ENCODE assay signal across 9 cellular contexts in the genomic region with DNA sequence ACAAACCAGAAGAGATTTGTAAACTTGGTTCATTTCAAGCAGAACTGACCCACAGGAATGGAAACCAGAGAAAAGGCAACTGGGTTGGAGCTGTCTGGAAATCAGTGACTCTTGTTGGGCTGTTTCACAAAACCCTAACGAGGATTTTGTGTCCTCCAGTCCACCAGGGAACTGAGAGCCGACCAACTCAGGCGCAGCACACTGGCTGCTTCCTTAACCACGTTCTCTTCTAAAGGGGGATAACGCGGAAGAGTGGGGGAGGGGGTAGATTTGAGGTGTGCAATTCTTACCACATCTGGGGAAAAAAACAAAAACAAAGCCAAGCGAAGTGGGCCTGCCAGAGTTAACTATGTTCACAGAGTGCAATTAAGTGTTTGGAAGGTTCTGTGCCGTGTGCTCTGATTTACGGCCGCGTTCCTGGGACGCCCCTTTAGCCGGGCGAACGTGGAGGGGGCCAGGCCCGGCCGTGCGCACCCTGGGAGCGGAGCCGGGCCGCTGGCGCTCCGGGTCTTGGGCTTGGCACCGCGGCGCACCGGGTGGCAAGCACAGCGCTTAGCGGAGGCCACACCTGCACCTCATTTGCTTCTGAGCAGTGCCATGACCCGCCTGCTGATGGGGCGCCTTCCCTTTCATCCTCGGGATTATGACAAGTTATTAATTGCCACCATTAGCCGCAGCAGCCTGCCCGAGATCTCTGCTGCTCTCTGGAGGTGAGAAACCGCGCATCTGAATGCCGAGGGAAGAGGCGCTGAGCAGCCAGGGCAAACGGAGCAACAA.
DNase-seq lines count a peak whose midpoint lies in the region; ATAC-seq and TF ChIP-seq lines count a peak whose summit lies in the region.
"Had no signal": no experiment of that assay in that cellular context is flagged by ENCODE, and none has a peak within 500 bp of the region (broad histone marks: within the 10 kb centered on the region; RNA-seq: fewer than 3 reads in every experiment).

No MANE protein-coding gene starts in this region.

- no peak overlapping the region for H3K27ac ChIP-seq in right cardiac atrium (ENCODE audit: low read length)

- intact Hi-C loops in right cardiac atrium (cut with DNase I) = no loop called here

- no peak overlapping the region for H3K27ac Mint-ChIP-seq in progenitor cell of endocrine pancreas
- H3K27ac Mint-ChIP-seq in activated naive CD4-positive, alpha-beta T cell treated with anti-CD3 and anti-CD28 coated beads, Interleukin-2, amount 10 ng/mL, durations not matched to agents 7 days and 5 days = no peak overlapping the region

- DNase-seq in GM10248 (ENCODE audit: extremely low spot score) (peak; percentile 20), NCI-H69 (lab: John Stamatoyannopoulos, UW) (peak; percentile 69), right cardiac atrium (peak in 2 of 3 donors; percentile 16 to 24), progenitor cell of endocrine pancreas (ENCODE audit: low spot score, unreplicated experiment) (no peak)
- no peak for DNase-seq in stimulated activated naive CD4-positive, alpha-beta T cell treated with Interleukin-2 at 50 U/mL for 16 hours (lab: John Stamatoyannopoulos, UW)
- no peak for DNase-seq in activated naive CD4-positive, alpha-beta T cell treated with anti-CD3 and anti-CD28 coated beads, Interleukin-2, amount 10 ng/mL, durations not matched to agents 7 days and 5 days
- DNase-seq: activated CD4-positive, alpha-beta T cell treated with anti-CD3 and anti-CD28 coated beads, Interleukin-2, amount 50 U/mL, for 48 hours had no signal

- H3K27me3 ChIP-seq in right cardiac atrium (ENCODE audit: control insufficient read depth, insufficient read depth) = no peaks in the 10 kb centered on the region

- CTCF ChIA-PET in GM10248 (lab: Yijun Ruan, JAX) = no interaction called here
- CTCF ChIA-PET in activated naive CD4-positive, alpha-beta T cell treated with anti-CD3 and anti-CD28 coated beads, Interleukin-2, amount 10 ng/mL, durations not matched to agents 7 days and 5 days (lab: Charles Lee) = no interaction called here

- peaks cover 2% of the 10 kb centered on the region for H3K4me1 ChIP-seq in right cardiac atrium (ENCODE audit: control insufficient read depth, insufficient read depth, low read length)

- 2% methylated on average over 39 of the region's 39 CpGs for WGBS in right cardiac atrium

- ATAC-seq in right cardiac atrium (peak in 1 of 2 donors; percentile 37), GM21515 (IDR thresholded peaks at IDR 0.05; ENCODE audit: unreplicated experiment) (no peak), GM21360 (IDR thresholded peaks at IDR 0.05; ENCODE audit: unreplicated experiment) (no peak)

- H3K9me3 ChIP-seq in right cardiac atrium (ENCODE audit: control insufficient read depth, low read length) = no peaks in the 10 kb centered on the region

- H3K36me3 Mint-ChIP-seq in progenitor cell of endocrine pancreas (ENCODE audit: insufficient read depth) = peaks cover 2% of the 10 kb centered on the region
- H3K36me3 Mint-ChIP-seq in activated naive CD4-positive, alpha-beta T cell treated with anti-CD3 and anti-CD28 coated beads, Interleukin-2, amount 10 ng/mL, durations not matched to agents 7 days and 5 days = no peaks in the 10 kb centered on the region

- peak overlapping the region; percentile 69 for H3K4me3 Mint-ChIP-seq in progenitor cell of endocrine pancreas (ENCODE audit: low read depth)
- no peak overlapping the region for H3K4me3 Mint-ChIP-seq in activated naive CD4-positive, alpha-beta T cell treated with anti-CD3 and anti-CD28 coated beads, Interleukin-2, amount 10 ng/mL, durations not matched to agents 7 days and 5 days

- peaks cover 2% of the 10 kb centered on the region for H3K4me1 Mint-ChIP-seq in progenitor cell of endocrine pancreas (ENCODE audit: low read depth)
- H3K4me1 Mint-ChIP-seq in activated naive CD4-positive, alpha-beta T cell treated with anti-CD3 and anti-CD28 coated beads, Interleukin-2, amount 10 ng/mL, durations not matched to agents 7 days and 5 days = no peaks in the 10 kb centered on the region

- H3K9me3 Mint-ChIP-seq in progenitor cell of endocrine pancreas (ENCODE audit: low read depth) = peaks cover 3% of the 10 kb centered on the region
- no peaks in the 10 kb centered on the region for H3K9me3 Mint-ChIP-seq in activated naive CD4-positive, alpha-beta T cell treated with anti-CD3 and anti-CD28 coated beads, Interleukin-2, amount 10 ng/mL, durations not matched to agents 7 days and 5 days

- POLR2A ChIA-PET in GM10248 (lab: Yijun Ruan, JAX) = no interaction called here

- peak overlapping the region; percentile 45 for H3K4me3 ChIP-seq in right cardiac atrium (ENCODE audit: low read length)

- TF ChIP-seq CTCF in GM10248 (IDR thresholded peaks at IDR 0.05; ENCODE audit: control extremely low read depth, extremely low read depth, low read depth, missing control alignments) (no peak), progenitor cell of endocrine pancreas (IDR thresholded peaks at IDR 0.05; ENCODE audit: unreplicated experiment) (peak; percentile 33)

- H3K27me3 Mint-ChIP-seq in progenitor cell of endocrine pancreas = peaks cover 49% of the 10 kb centered on the region
- peaks cover 32% of the 10 kb centered on the region for H3K27me3 Mint-ChIP-seq in activated naive CD4-positive, alpha-beta T cell treated with anti-CD3 and anti-CD28 coated beads, Interleukin-2, amount 10 ng/mL, durations not matched to agents 7 days and 5 days

Comparison
In these comparisons a context has a peak if more than half of its experiments do, and no peak if none do; other contexts are left out.
1. DNase-seq: peak in GM10248 (single experiment), NCI-H69 (single experiment) and right cardiac atrium (2 of 3); none in progenitor cell of endocrine pancreas (single experiment), stimulated activated naive CD4-positive, alpha-beta T cell treated with Interleukin-2 at 50 U/mL for 16 hours (single experiment) and activated naive CD4-positive, alpha-beta T cell treated with anti-CD3 and anti-CD28 coated beads, Interleukin-2, amount 10 ng/mL, durations not matched to agents 7 days and 5 days (single experiment).